Comparison of ENCODE assay signal across 15 cellular contexts in genomic region chr5:88861213-88861612, GRCh38.
"Had no signal": no experiment of that assay in that cellular context is flagged by ENCODE, and none has a peak within 500 bp of the region (broad histone marks: within the 10 kb centered on the region; RNA-seq: fewer than 3 reads in every experiment).

No MANE protein-coding gene starts in this region.

- H3K4me3 ChIP-seq: esophagus squamous epithelium, right lobe of liver had no signal

- H3K36me3 ChIP-seq: esophagus squamous epithelium, neutrophil, right lobe of liver had no signal

- DNase-seq: activated CD4-positive, alpha-beta T cell treated with anti-CD3 and anti-CD28 coated beads, Interleukin-2, amount 10 ng/mL, durations not matched to agents 24 days and 14 days; activated CD8-positive, alpha-beta memory T cell treated with anti-CD3 and anti-CD28 coated beads for 24 hours; activated naive CD4-positive, alpha-beta T cell treated with Interleukin-2 at 50 U/mL for 16 hours; dermis blood vessel endothelial cell; esophagus squamous epithelium; foreskin melanocyte; midbrain; naive thymus-derived CD8-positive, alpha-beta T cell; right lobe of liver; SHP77; stimulated activated naive CD8-positive, alpha-beta T cell treated with anti-CD3 and anti-CD28 coated beads, Interleukin-15, Interleukin-2, amounts not matched to agents 100 U/mL and 50 U/mL, for 24 hours; T-helper 17 cell had no signal

- ATAC-seq: naive thymus-derived CD8-positive, alpha-beta T cell; right lobe of liver; stimulated activated naive CD8-positive, alpha-beta T cell treated with anti-CD3 and anti-CD28 coated beads, Interleukin-15, Interleukin-2, amounts not matched to agents 100 U/mL and 50 U/mL, for 24 hours; T-helper 17 cell; WTC11 had no signal

- H3K9me3 ChIP-seq: esophagus squamous epithelium, neutrophil, right lobe of liver had no signal

- H3K4me1 ChIP-seq: esophagus squamous epithelium, right lobe of liver had no signal

- H3K27me3 ChIP-seq: esophagus squamous epithelium, neutrophil, right lobe of liver had no signal

- FAIRE-seq: keratinocyte had no signal

- H3K27ac ChIP-seq: esophagus squamous epithelium, neutrophil, right lobe of liver had no signal
